Comparison of ENCODE assay signal across 32 cellular contexts in genomic region chr5:62178258-62178657, GRCh38.
"Had no signal": no experiment of that assay in that cellular context is flagged by ENCODE, and none has a peak within 500 bp of the region (broad histone marks: within the 10 kb centered on the region; RNA-seq: fewer than 3 reads in every experiment).

No MANE protein-coding gene starts in this region.

- H3K36me3 Mint-ChIP-seq: activated CD4-positive, alpha-beta memory T cell treated with anti-CD3 and anti-CD28 coated beads for 36 hours; activated CD8-positive, alpha-beta memory T cell treated with anti-CD3 and anti-CD28 coated beads, Interleukin-2, amount 10 ng/mL, durations not matched to agents 7 days and 5 days; activated naive CD4-positive, alpha-beta T cell treated with anti-CD3 and anti-CD28 coated beads, Interleukin-2, amount 50 U/mL, for 24 hours; activated naive CD8-positive, alpha-beta T cell treated with anti-CD3 and anti-CD28 coated beads for 36 hours had no signal

- H3K27ac Mint-ChIP-seq: activated CD4-positive, alpha-beta memory T cell treated with anti-CD3 and anti-CD28 coated beads for 36 hours; activated CD4-positive, alpha-beta T cell treated with anti-CD3 and anti-CD28 coated beads for 36 hours; activated CD4-positive, alpha-beta T cell treated with anti-CD3 and anti-CD28 coated beads, Interleukin-2, amount 10 ng/mL, durations not matched to agents 24 days and 14 days; activated CD8-positive, alpha-beta memory T cell treated with anti-CD3 and anti-CD28 coated beads, Interleukin-2, amount 10 ng/mL, durations not matched to agents 7 days and 5 days; activated CD8-positive, alpha-beta T cell treated with anti-CD3 and anti-CD28 coated beads, Interleukin-2, amount 10 ng/mL, durations not matched to agents 7 days and 5 days; activated naive CD4-positive, alpha-beta T cell treated with anti-CD3 and anti-CD28 coated beads for 36 hours; activated naive CD4-positive, alpha-beta T cell treated with anti-CD3 and anti-CD28 coated beads, Interleukin-2, amount 50 U/mL, for 24 hours; activated naive CD8-positive, alpha-beta T cell treated with anti-CD3 and anti-CD28 coated beads for 36 hours; activated naive CD8-positive, alpha-beta T cell treated with anti-CD3 and anti-CD28 coated beads, Interleukin-2, amount 50 U/mL, for 24 hours; activated T-helper 1 cell treated with anti-CD3 and anti-CD28 coated beads, Interleukin-12 subunit alpha, Interleukin-12 subunit beta, Interleukin-2, Interleukin-4 antibody, amounts not matched to agents 30 ng/mL and 10 ng/mL and 1 ng/mL, durations not matched to agents 14 hours and 24 hours and 36 hours; activated T-helper 2 cell treated with anti-CD3 and anti-CD28 coated beads, Interferon-gamma antibody, Interleukin-2, Interleukin-4, amounts not matched to agents 10 μg/mL and 5 μg/mL and 100 μg/mL, durations not matched to agents 14 hours and 24 hours and 36 hours had no signal

- FAIRE-seq: endometrium, endothelial cell of umbilical vein had no signal

- H3K9me3 ChIP-seq: adrenal gland, body of pancreas, colonic mucosa, esophagus muscularis mucosa had no signal

- H3K27me3 ChIP-seq: adrenal gland, body of pancreas, cardiac muscle cell, colonic mucosa, esophagus muscularis mucosa had no signal

- ATAC-seq: activated CD4-positive, alpha-beta T cell treated with anti-CD3 and anti-CD28 coated beads for 36 hours; activated CD8-positive, alpha-beta memory T cell treated with anti-CD3 and anti-CD28 coated beads, Interleukin-2, amount 10 ng/mL, durations not matched to agents 7 days and 5 days; activated CD8-positive, alpha-beta T cell treated with anti-CD3 and anti-CD28 coated beads, Interleukin-2, amount 10 ng/mL, durations not matched to agents 7 days and 5 days; activated naive CD8-positive, alpha-beta T cell treated with anti-CD3 and anti-CD28 coated beads, Interleukin-2, amount 50 U/mL, for 24 hours; body of pancreas had no signal

- H3K27ac ChIP-seq: adrenal gland, body of pancreas, cardiac muscle cell, colonic mucosa, esophagus muscularis mucosa had no signal

- H3K4me1 Mint-ChIP-seq: activated CD4-positive, alpha-beta T cell treated with anti-CD3 and anti-CD28 coated beads for 36 hours; activated CD4-positive, alpha-beta T cell treated with anti-CD3 and anti-CD28 coated beads, Interleukin-2, amount 10 ng/mL, durations not matched to agents 24 days and 14 days; activated CD8-positive, alpha-beta memory T cell treated with anti-CD3 and anti-CD28 coated beads, Interleukin-2, amount 10 ng/mL, durations not matched to agents 7 days and 5 days; activated naive CD4-positive, alpha-beta T cell treated with anti-CD3 and anti-CD28 coated beads, Interleukin-2, amount 50 U/mL, for 24 hours; activated naive CD8-positive, alpha-beta T cell treated with anti-CD3 and anti-CD28 coated beads for 36 hours; activated naive CD8-positive, alpha-beta T cell treated with anti-CD3 and anti-CD28 coated beads, Interleukin-2, amount 50 U/mL, for 24 hours had no signal

- DNase-seq: activated CD4-positive, alpha-beta memory T cell treated with anti-CD3 and anti-CD28 coated beads for 36 hours; activated CD4-positive, alpha-beta T cell treated with anti-CD3 and anti-CD28 coated beads for 36 hours; activated CD4-positive, alpha-beta T cell treated with anti-CD3 and anti-CD28 coated beads, Interleukin-2, amount 10 ng/mL, durations not matched to agents 24 days and 14 days; activated CD4-positive, CD25-positive, alpha-beta regulatory T cell; activated CD4-positive, CD25-positive, alpha-beta regulatory T cell treated with anti-CD3 and anti-CD28 coated beads, Interleukin-2, amount 50 U/mL, for 72 hours; activated CD8-positive, alpha-beta memory T cell treated with anti-CD3 and anti-CD28 coated beads, Interleukin-2, amount 10 ng/mL, durations not matched to agents 7 days and 5 days; activated CD8-positive, alpha-beta memory T cell treated with anti-CD3 and anti-CD28 coated beads, Interleukin-2, amount 50 U/mL, for 4 hours; activated CD8-positive, alpha-beta T cell treated with anti-CD3 and anti-CD28 coated beads, Interleukin-2, amount 10 ng/mL, durations not matched to agents 7 days and 5 days; activated effector memory CD4-positive, alpha-beta T cell treated with anti-CD3 and anti-CD28 coated beads, Interleukin-2, amount 50 U/mL, for 16 hours; activated naive CD4-positive, alpha-beta T cell treated with anti-CD3 and anti-CD28 coated beads for 36 hours; activated naive CD8-positive, alpha-beta T cell treated with anti-CD3 and anti-CD28 coated beads for 36 hours; activated naive CD8-positive, alpha-beta T cell treated with anti-CD3 and anti-CD28 coated beads, Interleukin-2, amount 50 U/mL, for 24 hours; activated T-cell treated with anti-CD3 and anti-CD28 coated beads, Interleukin-2, amount 50 U/mL, for 1 hour; activated T-cell treated with anti-CD3 and anti-CD28 coated beads, Interleukin-2, amount 50 U/mL, for 48 hours; adrenal gland; amygdala; aorta; body of pancreas; central memory CD4-positive, alpha-beta T cell; cerebellar nuclear complex; colonic mucosa; effector CD8-positive, alpha-beta T cell; foreskin melanocyte; head of caudate nucleus; T-helper 2 cell had no signal

- H3K4me3 Mint-ChIP-seq: activated CD4-positive, alpha-beta memory T cell treated with anti-CD3 and anti-CD28 coated beads for 36 hours; activated CD4-positive, alpha-beta T cell treated with anti-CD3 and anti-CD28 coated beads for 36 hours; activated CD4-positive, alpha-beta T cell treated with anti-CD3 and anti-CD28 coated beads, Interleukin-2, amount 10 ng/mL, durations not matched to agents 24 days and 14 days; activated CD8-positive, alpha-beta memory T cell treated with anti-CD3 and anti-CD28 coated beads, Interleukin-2, amount 10 ng/mL, durations not matched to agents 7 days and 5 days; activated CD8-positive, alpha-beta T cell treated with anti-CD3 and anti-CD28 coated beads, Interleukin-2, amount 10 ng/mL, durations not matched to agents 7 days and 5 days; activated naive CD4-positive, alpha-beta T cell treated with anti-CD3 and anti-CD28 coated beads for 36 hours; activated naive CD4-positive, alpha-beta T cell treated with anti-CD3 and anti-CD28 coated beads, Interleukin-2, amount 50 U/mL, for 24 hours; activated naive CD8-positive, alpha-beta T cell treated with anti-CD3 and anti-CD28 coated beads for 36 hours; activated naive CD8-positive, alpha-beta T cell treated with anti-CD3 and anti-CD28 coated beads, Interleukin-2, amount 50 U/mL, for 24 hours; activated T-helper 1 cell treated with anti-CD3 and anti-CD28 coated beads, Interleukin-12 subunit alpha, Interleukin-12 subunit beta, Interleukin-2, Interleukin-4 antibody, amounts not matched to agents 30 ng/mL and 10 ng/mL and 1 ng/mL, durations not matched to agents 14 hours and 24 hours and 36 hours had no signal

- H3K4me1 ChIP-seq: adrenal gland, body of pancreas, colonic mucosa, esophagus muscularis mucosa had no signal

- H3K4me3 ChIP-seq: adrenal gland, body of pancreas, cardiac muscle cell, colonic mucosa, esophagus muscularis mucosa had no signal

- H3K9me3 Mint-ChIP-seq: activated CD4-positive, alpha-beta memory T cell treated with anti-CD3 and anti-CD28 coated beads for 36 hours; activated CD4-positive, alpha-beta T cell treated with anti-CD3 and anti-CD28 coated beads, Interleukin-2, amount 10 ng/mL, durations not matched to agents 24 days and 14 days; activated naive CD4-positive, alpha-beta T cell treated with anti-CD3 and anti-CD28 coated beads for 36 hours; activated naive CD4-positive, alpha-beta T cell treated with anti-CD3 and anti-CD28 coated beads, Interleukin-2, amount 50 U/mL, for 24 hours; activated naive CD8-positive, alpha-beta T cell treated with anti-CD3 and anti-CD28 coated beads for 36 hours; activated naive CD8-positive, alpha-beta T cell treated with anti-CD3 and anti-CD28 coated beads, Interleukin-2, amount 50 U/mL, for 24 hours; activated T-helper 1 cell treated with anti-CD3 and anti-CD28 coated beads, Interleukin-12 subunit alpha, Interleukin-12 subunit beta, Interleukin-2, Interleukin-4 antibody, amounts not matched to agents 30 ng/mL and 10 ng/mL and 1 ng/mL, durations not matched to agents 14 hours and 24 hours and 36 hours; activated T-helper 2 cell treated with anti-CD3 and anti-CD28 coated beads, Interferon-gamma antibody, Interleukin-2, Interleukin-4, amounts not matched to agents 10 μg/mL and 5 μg/mL and 100 μg/mL, durations not matched to agents 14 hours and 24 hours and 36 hours had no signal

- H3K36me3 ChIP-seq: adrenal gland, cardiac muscle cell, colonic mucosa, esophagus muscularis mucosa had no signal
